Comparison of ENCODE assay signal across 22 cellular contexts in the genomic region with DNA sequence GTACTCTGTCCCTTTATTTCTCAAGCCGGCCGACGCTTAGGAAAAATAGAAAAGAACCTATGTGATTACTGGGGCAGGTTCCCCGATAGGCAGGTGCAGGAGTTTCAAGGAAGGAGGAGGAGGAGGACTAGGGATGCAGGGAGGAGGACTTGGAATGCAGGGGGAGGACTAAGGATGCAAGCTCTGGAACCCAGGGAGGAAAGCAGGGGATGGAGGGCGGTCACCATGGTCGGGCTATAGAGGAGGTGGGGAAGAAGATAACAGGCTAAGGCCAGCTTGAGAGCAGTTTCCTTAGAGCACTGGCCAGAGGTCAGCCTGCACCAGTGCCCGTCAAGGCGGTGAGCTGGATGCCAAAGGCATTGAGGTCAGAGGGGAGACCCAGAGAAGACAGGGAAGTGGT. TPM values are rescaled to one million over a fixed set of nuclear protein-coding genes. Genes with fewer than 3 reads are reported as not detected.
"Had no signal": no experiment of that assay in that cellular context is flagged by ENCODE, and none has a peak within 500 bp of the region (broad histone marks: within the 10 kb centered on the region; RNA-seq: fewer than 3 reads in every experiment).

No MANE protein-coding gene starts in this region.

- H3K4me3 ChIP-seq: hepatocyte, ovary, prostate gland, thyroid gland had no signal

- H3K36me3 ChIP-seq: ovary, prostate gland, thyroid gland had no signal

- H3K9me3 Mint-ChIP-seq: activated CD4-positive, alpha-beta T cell treated with anti-CD3 and anti-CD28 coated beads, Interleukin-2, amount 10 ng/mL, durations not matched to agents 24 days and 14 days; activated naive CD4-positive, alpha-beta T cell treated with anti-CD3 and anti-CD28 coated beads, Interleukin-2, amount 50 U/mL, for 72 hours; dendritic cell treated with granulocyte-macrophage colony-stimulating factor and Interleukin-4, amounts not matched to agents 40 ng/mL and 50 ng/mL, for 4 days; mesothelial cell of epicardium; naive thymus-derived CD8-positive, alpha-beta T cell had no signal

- H3K4me3 Mint-ChIP-seq: activated CD4-positive, alpha-beta T cell treated with anti-CD3 and anti-CD28 coated beads, Interleukin-2, amount 10 ng/mL, durations not matched to agents 24 days and 14 days; activated CD8-positive, alpha-beta T cell treated with anti-CD3 and anti-CD28 coated beads, Interleukin-2, amount 10 ng/mL, durations not matched to agents 7 days and 5 days; brain; dendritic cell treated with granulocyte-macrophage colony-stimulating factor and Interleukin-4, amounts not matched to agents 40 ng/mL and 50 ng/mL, for 4 days; mesothelial cell of epicardium; naive thymus-derived CD8-positive, alpha-beta T cell; T-helper 17 cell had no signal

- H3K4me1 ChIP-seq: prostate gland, thyroid gland had no signal

- DNase-seq: activated CD4-positive, alpha-beta T cell treated with anti-CD3 and anti-CD28 coated beads, Interleukin-2, amount 10 ng/mL, durations not matched to agents 24 days and 14 days; activated CD8-positive, alpha-beta T cell treated with anti-CD3 and anti-CD28 coated beads, Interleukin-2, amount 10 ng/mL, durations not matched to agents 7 days and 5 days; aorta; effector CD4-positive, alpha-beta T cell; erythroblast; foreskin keratinocyte; left colon; naive thymus-derived CD8-positive, alpha-beta T cell; ovary; stimulated activated CD4-positive, alpha-beta T cell treated with anti-CD3 and anti-CD28 coated beads, Interleukin-4, amount 100 ng/mL, for 24 hours; stimulated activated naive CD8-positive, alpha-beta T cell treated with anti-CD3 and anti-CD28 coated beads, Interleukin-15, Interleukin-2, amounts not matched to agents 100 U/mL and 50 U/mL, for 24 hours; substantia nigra; SW 1271; T-helper 17 cell; thyroid gland had no signal

- FAIRE-seq: keratinocyte had no signal

- ATAC-seq: activated CD8-positive, alpha-beta T cell treated with anti-CD3 and anti-CD28 coated beads, Interleukin-2, amount 10 ng/mL, durations not matched to agents 7 days and 5 days; activated naive CD4-positive, alpha-beta T cell treated with anti-CD3 and anti-CD28 coated beads, Interleukin-2, amount 50 U/mL, for 72 hours; foreskin keratinocyte; left colon; naive thymus-derived CD8-positive, alpha-beta T cell; stimulated activated naive CD8-positive, alpha-beta T cell treated with anti-CD3 and anti-CD28 coated beads, Interleukin-15, Interleukin-2, amounts not matched to agents 100 U/mL and 50 U/mL, for 24 hours; T-helper 17 cell had no signal

- H3K79me2 ChIP-seq: hepatocyte had no signal

- H3K9me3 ChIP-seq: ovary, prostate gland, thyroid gland had no signal

- H3K4me1 Mint-ChIP-seq: activated CD4-positive, alpha-beta T cell treated with anti-CD3 and anti-CD28 coated beads, Interleukin-2, amount 10 ng/mL, durations not matched to agents 24 days and 14 days; naive thymus-derived CD8-positive, alpha-beta T cell had no signal

- H3K27ac ChIP-seq: foreskin keratinocyte, hepatocyte, ovary, prostate gland, thyroid gland had no signal

- H3K27ac Mint-ChIP-seq: activated CD4-positive, alpha-beta T cell treated with anti-CD3 and anti-CD28 coated beads, Interleukin-2, amount 10 ng/mL, durations not matched to agents 24 days and 14 days; activated CD8-positive, alpha-beta T cell treated with anti-CD3 and anti-CD28 coated beads, Interleukin-2, amount 10 ng/mL, durations not matched to agents 7 days and 5 days; activated naive CD4-positive, alpha-beta T cell treated with anti-CD3 and anti-CD28 coated beads, Interleukin-2, amount 50 U/mL, for 72 hours; dendritic cell treated with granulocyte-macrophage colony-stimulating factor and Interleukin-4, amounts not matched to agents 40 ng/mL and 50 ng/mL, for 4 days; mesothelial cell of epicardium; T-helper 17 cell had no signal

- H3K27me3 ChIP-seq: hepatocyte, ovary, thyroid gland had no signal

- H3K4me2 ChIP-seq: hepatocyte had no signal

- H3K27me3 Mint-ChIP-seq: brain had no signal

- H2AFZ ChIP-seq: hepatocyte had no signal

RNA-seq across cellular contexts. Expression of a gene that starts 18.7 kb away (rescaled TPM):
- total RNA-seq: activated CD4-positive, alpha-beta T cell treated with anti-CD3 and anti-CD28 coated beads, Interleukin-2, amount 10 ng/mL, durations not matched to agents 24 days and 14 days had no signal
- polyA plus RNA-seq: keratinocyte had no signal
